ENCODE assay signal across 8 cellular contexts in the genomic region with DNA sequence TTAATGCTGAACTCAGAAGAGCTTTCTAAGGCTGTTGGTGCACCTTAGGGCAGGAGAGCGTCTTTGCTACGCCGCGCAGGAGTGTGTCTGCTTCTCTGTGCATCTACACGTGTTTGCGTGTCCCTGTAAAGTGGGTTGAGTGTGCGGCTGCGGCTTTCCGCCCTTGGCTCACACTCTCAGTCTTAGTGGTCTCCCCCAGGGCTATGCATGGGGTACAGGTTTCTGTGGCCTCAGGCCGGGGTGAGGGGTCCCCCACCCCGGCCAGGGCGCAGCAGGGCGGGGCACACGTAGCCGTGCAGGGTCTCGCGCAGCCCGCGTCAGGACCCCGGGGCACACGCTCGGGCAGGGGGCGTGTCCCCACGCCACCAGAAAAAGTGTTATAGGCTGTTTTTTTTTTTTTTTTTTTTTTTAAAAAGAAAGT. TPM values are rescaled to one million over a fixed set of nuclear protein-coding genes. Genes with fewer than 3 reads are reported as not detected.
DNase-seq lines count a peak whose midpoint lies in the region; ATAC-seq, FAIRE-seq and TF ChIP-seq lines count a peak whose summit lies in the region.

No MANE protein-coding gene starts in this region.

- WGBS in hepatocyte (ENCODE audit: low lambda C conversion rate, missing lambda C conversion rate) = 1% methylated on average over 24 of the region's 24 CpGs
- 0 to 1% (median 0%) methylated on average over 24 of the region's 24 CpGs for whole genome bisulfite sequencing in small intestine, 3 donors

- H4K20me1 ChIP-seq in hepatocyte (ENCODE audit: insufficient read depth, poor library complexity, severe bottlenecking) = peaks cover 36% of the 10 kb centered on the region

- ATAC-seq in GM18909 (IDR thresholded peaks at IDR 0.05; ENCODE audit: poor library complexity, unreplicated experiment) (peak; percentile 66), HG03139 (IDR thresholded peaks at IDR 0.05; ENCODE audit: unreplicated experiment) (peak; percentile 38)
- ATAC-seq in activated naive CD8-positive, alpha-beta T cell treated with anti-CD3 and anti-CD28 coated beads, Interleukin-2, amount 10 ng/mL, durations not matched to agents 7 days and 5 days (ENCODE audit: low read depth) = peak; percentile 60

- H3K4me1 Mint-ChIP-seq in activated naive CD8-positive, alpha-beta T cell treated with anti-CD3 and anti-CD28 coated beads, Interleukin-2, amount 10 ng/mL, durations not matched to agents 7 days and 5 days = peaks cover 29% of the 10 kb centered on the region

- peak overlapping the region; percentile 72 for H3K9ac ChIP-seq in SK-N-MC (ENCODE audit: insufficient read length)

- peak overlapping the region; percentile 73; the same call in 1 of the 2 replicates for H3K27ac ChIP-seq in SK-N-MC
- peak overlapping the region; percentile 99 for H3K27ac ChIP-seq in hepatocyte
- H3K27ac ChIP-seq in small intestine (ENCODE audit: low read depth in 1 of 2, low read length in 1 of 2) = peak overlapping the region; percentile 91 to 100

- peaks cover 3% of the 10 kb centered on the region for H3K36me3 Mint-ChIP-seq in activated naive CD8-positive, alpha-beta T cell treated with anti-CD3 and anti-CD28 coated beads, Interleukin-2, amount 10 ng/mL, durations not matched to agents 7 days and 5 days

- peak overlapping the region; percentile 92 for H3K4me2 ChIP-seq in hepatocyte

- DNase-seq in A172 (ENCODE audit: low spot score) (peak; percentile 14), SK-N-MC (ENCODE audit: low read depth, low spot score) (no peak), hepatocyte (ENCODE audit: low spot score) (peak; percentile 49), small intestine (peak; percentile 58), NCI-H526 treated with DMSO at 0.1 percent for 48 hours (lab: John Stamatoyannopoulos, UW) (no peak)
- DNase-seq in activated naive CD8-positive, alpha-beta T cell treated with anti-CD3 and anti-CD28 coated beads, Interleukin-2, amount 10 ng/mL, durations not matched to agents 7 days and 5 days = peak; percentile 79

- peak overlapping the region; percentile 86 for H3K27ac Mint-ChIP-seq in activated naive CD8-positive, alpha-beta T cell treated with anti-CD3 and anti-CD28 coated beads, Interleukin-2, amount 10 ng/mL, durations not matched to agents 7 days and 5 days

- peak overlapping the region; percentile 78 for H3K4me3 ChIP-seq in SK-N-MC
- H3K4me3 ChIP-seq in hepatocyte = peak overlapping the region; percentile 78
- H3K4me3 ChIP-seq in small intestine (ENCODE audit: low read depth in 1 of 2, low read length in 2 of 2) = peak overlapping the region; percentile 87 to 99

- H3K9me3 ChIP-seq in SK-N-MC (ENCODE audit: low read depth, low read length) (no peaks in the 10 kb centered on the region), hepatocyte (ENCODE audit: low read depth) (no peaks in the 10 kb centered on the region), small intestine (ENCODE audit: control insufficient read depth, low read depth) (no peaks in the 10 kb centered on the region)

- POLR2A ChIA-PET in activated naive CD8-positive, alpha-beta T cell treated with anti-CD3 and anti-CD28 coated beads, Interleukin-2, amount 10 ng/mL, durations not matched to agents 7 days and 5 days (lab: Charles Lee) = interaction anchor here (0.6 to 2.1 kb wide), 8 partner anchors 11 to 130 kb away, joined by 3 to 5 read pairs (median 4); partner anchors contain the start of gene HEATR3

- H2AFZ ChIP-seq in hepatocyte = peak overlapping the region; percentile 97

- no peaks in the 10 kb centered on the region for H3K27me3 ChIP-seq in hepatocyte
- H3K27me3 ChIP-seq in small intestine (ENCODE audit: control insufficient read depth in 2 of 2, insufficient read depth in 2 of 2, low read length in 2 of 2) = no peaks in the 10 kb centered on the region

- no peaks in the 10 kb centered on the region for H3K9me3 Mint-ChIP-seq in activated naive CD8-positive, alpha-beta T cell treated with anti-CD3 and anti-CD28 coated beads, Interleukin-2, amount 10 ng/mL, durations not matched to agents 7 days and 5 days

- H3K9me2 ChIP-seq in hepatocyte (replicated peaks; ENCODE audit: insufficient read depth) = no peaks in the 10 kb centered on the region

- no peak for FAIRE-seq in small intestine (lab: Jason Lieb, UNC)

- peaks cover 32% of the 10 kb centered on the region for H3K79me2 ChIP-seq in hepatocyte

- peaks cover 7% of the 10 kb centered on the region for H3K4me1 ChIP-seq in hepatocyte (ENCODE audit: insufficient read depth)
- peaks cover 2 to 4% of the 10 kb centered on the region in 2 donors for H3K4me1 ChIP-seq in small intestine (ENCODE audit: control insufficient read depth in 2 of 2, insufficient read depth in 1 of 2, low read depth in 1 of 2, low read length in 1 of 2)

- H3K4me3 Mint-ChIP-seq in activated naive CD8-positive, alpha-beta T cell treated with anti-CD3 and anti-CD28 coated beads, Interleukin-2, amount 10 ng/mL, durations not matched to agents 7 days and 5 days = peak overlapping the region; percentile 82

- no peaks in the 10 kb centered on the region for H3K27me3 Mint-ChIP-seq in activated naive CD8-positive, alpha-beta T cell treated with anti-CD3 and anti-CD28 coated beads, Interleukin-2, amount 10 ng/mL, durations not matched to agents 7 days and 5 days

- H3K36me3 ChIP-seq in SK-N-MC (ENCODE audit: insufficient read depth, low read length) (no peaks in the 10 kb centered on the region), hepatocyte (replicated peaks; ENCODE audit: insufficient read depth, low read depth) (no peaks in the 10 kb centered on the region), small intestine (ENCODE audit: control insufficient read depth in 2 of 2, insufficient read depth in 2 of 2, low read length in 2 of 2) (no peaks in the 10 kb centered on the region)

- no peak for TF ChIP-seq CTCF in hepatocyte (IDR thresholded peaks at IDR 0.05; ENCODE audit: poor library complexity)

RNA-seq across cellular contexts. Expression of gene TENT4B, which starts 0.7 kb away (rescaled TPM):
- total RNA-seq in A172 (2014; rRNA removed; shearing (Covaris generic)) = 7.4 and 11.2 TPM in 2 replicates
- 10 to 100 TPM; 18.0 TPM for total RNA-seq in activated naive CD8-positive, alpha-beta T cell treated with anti-CD3 and anti-CD28 coated beads, Interleukin-2, amount 10 ng/mL, durations not matched to agents 7 days and 5 days
- total RNA-seq in hepatocyte = 14.8 and 16.3 TPM in 2 replicates
- 6.7 and 7.7 TPM in 2 replicates for polyA plus RNA-seq in hepatocyte
- 1 to 10 TPM; 5.1 to 8.9 (median 5.8) TPM for polyA plus RNA-seq in small intestine

Comparison
In these comparisons a context has a peak if more than half of its experiments do, and no peak if none do; other contexts are left out.
1. DNase-seq: peak in A172 (single experiment), activated naive CD8-positive, alpha-beta T cell treated with anti-CD3 and anti-CD28 coated beads, Interleukin-2, amount 10 ng/mL, durations not matched to agents 7 days and 5 days (single experiment), hepatocyte (single experiment) and small intestine (single experiment); none in SK-N-MC (single experiment) and NCI-H526 treated with DMSO at 0.1 percent for 48 hours (single experiment).
2. Peak in every context shown above with its lines, with median percentiles within 50 percentile points of each other: ATAC-seq, H3K27ac ChIP-seq and H3K4me3 ChIP-seq.